ENCODE assay signal across 21 cellular contexts in the genomic region with DNA sequence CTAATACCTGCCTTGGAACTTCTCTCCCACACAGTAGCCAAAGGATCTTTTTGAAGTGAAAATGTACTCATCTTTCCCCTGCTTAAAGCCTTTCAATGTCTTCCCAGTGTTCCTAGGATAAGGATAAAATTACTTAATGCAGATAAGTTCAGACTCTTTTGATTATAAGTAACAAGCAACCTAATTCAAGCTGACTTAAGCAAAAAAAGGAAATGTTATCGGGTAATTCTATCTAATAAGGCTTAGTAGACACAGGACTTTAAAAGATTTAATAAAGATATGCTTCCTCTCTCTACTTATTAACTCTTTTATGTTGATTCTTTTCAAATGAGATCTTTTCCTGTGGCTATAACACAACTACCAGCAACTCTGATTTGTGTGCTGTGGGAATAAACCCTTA.
DNase-seq lines count a peak whose midpoint lies in the region; ATAC-seq, FAIRE-seq and TF ChIP-seq lines count a peak whose summit lies in the region.
"Had no signal": no experiment of that assay in that cellular context is flagged by ENCODE, and none has a peak within 500 bp of the region (broad histone marks: within the 10 kb centered on the region; RNA-seq: fewer than 3 reads in every experiment).

No MANE protein-coding gene starts in this region.

- POLR2A ChIA-PET in A549 (lab: Yijun Ruan, JAX) = no interaction called here
- POLR2A ChIA-PET in IMR-90 (lab: Charles Lee; ENCODE audit: unreplicated experiment) = no interaction called here
- POLR2A ChIA-PET in H1 (lab: Charles Lee; ENCODE audit: partially characterized antibody) = no interaction called here

- H2BK120ac ChIP-seq in IMR-90 (ENCODE audit: low read depth, low read length) (no peak overlapping the region), H1 (replicated peaks; ENCODE audit: low read depth, low read length) (no peak overlapping the region)

- DNase-seq in A549 (ENCODE audit: low read depth in 1 of 2, low spot score in 1 of 2) = no peak
- DNase-seq in IMR-90 = no peak
- no peak for DNase-seq in H1 (ENCODE audit: low read depth in 1 of 2, low spot score in 2 of 2)
- no peak for DNase-seq in NCI-H1694 (lab: John Stamatoyannopoulos, UW)
- DNase-seq in stimulated activated CD4-positive, alpha-beta T cell treated with anti-CD3 and anti-CD28 coated beads, Interleukin-1b, Interleukin-23, amount 100 ng/mL, for 48 hours = no peak
- DNase-seq: 8988T; AML-193; Caco-2; Calu3; CD4-positive, alpha-beta T cell; CD8-positive, alpha-beta T cell; DMS79 treated with DMSO at 0.1 percent for 48 hours; GF-D8 had no signal

- H3K27ac ChIP-seq in A549 (no peak overlapping the region), IMR-90 (ENCODE audit: insufficient read depth, low read length) (no peak overlapping the region), H1 (ENCODE audit: low read depth, low read length) (no peak overlapping the region)
- H3K27ac ChIP-seq: BLaER1 treated with 17β-estradiol and CSF1 and Interleukin-3, amounts not matched to agents 10 nM and 100 nM; C4-2B had no signal

- no peaks in the 10 kb centered on the region for H3K79me2 ChIP-seq in H1 (ENCODE audit: control insufficient read depth in 1 of 2, insufficient read depth in 2 of 2, low read length in 2 of 2)

- H4K91ac ChIP-seq in IMR-90 (ENCODE audit: insufficient read depth, low read depth, low read length) (no peak overlapping the region), H1 (replicated peaks; ENCODE audit: insufficient read length, low read length) (no peak overlapping the region)

- H3K23me2 ChIP-seq in H1 (ENCODE audit: low read depth, low read length) = no peaks in the 10 kb centered on the region

- no peak for TF ChIP-seq EP300 in A549 (IDR thresholded peaks at IDR 0.05)
- TF ChIP-seq EP300 in H1 (IDR thresholded peaks at IDR 0.05; ENCODE audit: borderline replicate concordance in 1 of 2, low read depth in 2 of 2, low read length in 2 of 2) = no peak

- H2BK15ac ChIP-seq in IMR-90 (ENCODE audit: low read depth, low read length) (no peak overlapping the region), H1 (ENCODE audit: low read length) (no peak overlapping the region)

- no peak overlapping the region for H2AK9ac ChIP-seq in IMR-90 (replicated peaks; ENCODE audit: low read depth, low read length, poor library complexity)

- H3K4me1 ChIP-seq in A549 (no peaks in the 10 kb centered on the region), IMR-90 (ENCODE audit: control insufficient read depth, insufficient read depth, low read length) (no peaks in the 10 kb centered on the region), H1 (replicated peaks in 1 of 4; ENCODE audit: control insufficient read depth in 3 of 4, insufficient read depth in 4 of 4, low read length in 3 of 4) (no peaks in the 10 kb centered on the region)
- H3K4me1 ChIP-seq: BLaER1 treated with 17β-estradiol and CSF1 and Interleukin-3, amounts not matched to agents 10 nM and 100 nM had no signal

- WGBS in A549 (ENCODE audit: missing lambda C conversion rate) = 2% methylated on average over 1 of the region's 1 CpG
- WGBS in IMR-90 (ENCODE audit: extremely low coverage in 2 of 2, insufficient read length in 1 of 2), 2 experiments = no CpG with 5 or more reads among the region's 1 CpG
- WGBS in H1 (ENCODE audit: extremely low coverage in 1 of 2, insufficient coverage in 1 of 2, insufficient read length in 1 of 2, insufficient replicate concordance in 2 of 2, low coverage in 1 of 2, low lambda C conversion rate in 2 of 2, missing lambda C conversion rate in 1 of 2), 2 experiments = 86% methylated on average over 1 of the region's 1 CpG; no CpG with 5 or more reads in 1 of the 2 experiments

- H3K36me3 ChIP-seq in IMR-90 (ENCODE audit: control insufficient read depth, insufficient read depth, low read length) = no peaks in the 10 kb centered on the region
- no peaks in the 10 kb centered on the region for H3K36me3 ChIP-seq in H1 (ENCODE audit: control insufficient read depth in 2 of 4, insufficient read depth in 4 of 4, low read length in 3 of 4)
- H3K36me3 ChIP-seq: BLaER1 treated with 17β-estradiol and CSF1 and Interleukin-3, amounts not matched to agents 10 nM and 100 nM had no signal

- H3K4me2 ChIP-seq in A549 (no peak overlapping the region), IMR-90 (ENCODE audit: low read depth, low read length) (no peak overlapping the region), H1 (ENCODE audit: insufficient read depth in 1 of 2, low read depth in 2 of 2, low read length in 2 of 2) (no peak overlapping the region)
- H3K4me2 ChIP-seq: BLaER1 treated with 17β-estradiol and CSF1 and Interleukin-3, amounts not matched to agents 10 nM and 100 nM had no signal

- H2BK12ac ChIP-seq in H1 (ENCODE audit: low read depth, low read length) = no peak overlapping the region

- H3K9me3 ChIP-seq in A549 (no peaks in the 10 kb centered on the region), IMR-90 (ENCODE audit: control insufficient read depth, insufficient read depth, low read length) (peaks cover 8% of the 10 kb centered on the region), H1 (ENCODE audit: insufficient read depth in 2 of 2, low read depth in 1 of 2, low read length in 1 of 2) (no peaks in the 10 kb centered on the region)
- H3K9me3 ChIP-seq: BLaER1 treated with 17β-estradiol and CSF1 and Interleukin-3, amounts not matched to agents 10 nM and 100 nM; Caco-2 had no signal

- no peak for TF ChIP-seq RAD21 in A549 (conservative IDR thresholded peaks at IDR 0.05 in 1 of 2, IDR thresholded peaks at IDR 0.05 in 1 of 2)
- no peak for TF ChIP-seq RAD21 in IMR-90 (IDR thresholded peaks at IDR 0.05; ENCODE audit: low read length)
- no peak for TF ChIP-seq RAD21 in H1 (IDR thresholded peaks at IDR 0.05 in 1 of 2, conservative IDR thresholded peaks at IDR 0.05 in 1 of 2; ENCODE audit: low read depth in 2 of 2, low read length in 2 of 2)

- H3K56ac ChIP-seq in IMR-90 (ENCODE audit: extremely low read depth, insufficient read depth, low read length) (no peak overlapping the region), H1 (replicated peaks; ENCODE audit: insufficient read length, low read depth, low read length) (no peak overlapping the region)

- H3K14ac ChIP-seq in IMR-90 (replicated peaks; ENCODE audit: low read depth, low read length) (no peak overlapping the region), H1 (ENCODE audit: insufficient read length) (no peak overlapping the region)

- intact Hi-C loops in IMR-90 (cut with micrococcal nuclease) = no loop called here

- H2BK20ac ChIP-seq in IMR-90 (ENCODE audit: low read depth, low read length) = no peak overlapping the region
- H2BK20ac ChIP-seq in H1 (ENCODE audit: low read length) = no peak overlapping the region

- no peaks in the 10 kb centered on the region for H3K9me1 ChIP-seq in IMR-90 (ENCODE audit: insufficient read depth, low read length)

- H4K8ac ChIP-seq in IMR-90 (ENCODE audit: low read depth in 2 of 2, low read length in 2 of 2) (no peak overlapping the region), H1 (ENCODE audit: extremely low read depth, insufficient read depth, low read length) (no peak overlapping the region)

- H2BK5ac ChIP-seq in IMR-90 (ENCODE audit: low read depth, low read length, poor library complexity, severe bottlenecking) = no peak overlapping the region
- no peak overlapping the region for H2BK5ac ChIP-seq in H1 (ENCODE audit: low read depth, low read length)

- no TSS peak for BruUV-seq in IMR-90 (replicated peaks; lab: Mats Ljungman, UMichigan)

- H2AK5ac ChIP-seq in IMR-90 (ENCODE audit: low read depth, low read length) (no peak overlapping the region), H1 (ENCODE audit: low read depth, low read length) (no peak overlapping the region)

- H3K4me3 ChIP-seq in A549 (no peak overlapping the region), IMR-90 (ENCODE audit: insufficient read depth, low read depth, low read length) (no peak overlapping the region), H1 (ENCODE audit: extremely low read depth in 1 of 4, insufficient read depth in 2 of 4, low read depth in 3 of 4, low read length in 4 of 4) (no peak overlapping the region)
- H3K4me3 ChIP-seq: BLaER1 treated with 17β-estradiol and CSF1 and Interleukin-3, amounts not matched to agents 10 nM and 100 nM had no signal

- TF ChIP-seq CTCF in A549 (IDR thresholded peaks at IDR 0.05) (no peak), IMR-90 (conservative IDR thresholded peaks at IDR 0.05; ENCODE audit: low read depth, low read length) (no peak), H1 (IDR thresholded peaks at IDR 0.05; ENCODE audit: control extremely low read depth in 1 of 3, insufficient read depth in 1 of 3, low read depth in 1 of 3, low read length in 3 of 3) (no peak)

- no peak for FAIRE-seq in A549 (lab: Jason Lieb, UNC)
- FAIRE-seq in H1 (lab: Jason Lieb, UNC) = no peak
- FAIRE-seq: A204.1, D721Med, G401.6, GM12891, GM19239 had no signal

- no peaks in the 10 kb centered on the region for H4K20me1 ChIP-seq in IMR-90 (ENCODE audit: insufficient read depth, low read length)
- H4K20me1 ChIP-seq in H1 (replicated peaks in 1 of 2; ENCODE audit: control insufficient read depth in 1 of 2, insufficient read depth in 2 of 2, low read length in 2 of 2) = no peaks in the 10 kb centered on the region
- H4K20me1 ChIP-seq: BLaER1 treated with 17β-estradiol and CSF1 and Interleukin-3, amounts not matched to agents 10 nM and 100 nM had no signal

- H3K27me3 ChIP-seq in IMR-90 (ENCODE audit: control insufficient read depth, insufficient read depth, low read length) (no peaks in the 10 kb centered on the region), H1 (replicated peaks in 1 of 4; ENCODE audit: control insufficient read depth in 3 of 4, extremely low read depth in 1 of 4, insufficient read depth in 3 of 4, low read length in 3 of 4) (no peaks in the 10 kb centered on the region)
- H3K27me3 ChIP-seq: BLaER1 treated with 17β-estradiol and CSF1 and Interleukin-3, amounts not matched to agents 10 nM and 100 nM had no signal

- TF ChIP-seq POLR2A in A549 (IDR thresholded peaks at IDR 0.05; ENCODE audit: low read length) = no peak
- no peak for TF ChIP-seq POLR2A in IMR-90 (IDR thresholded peaks at IDR 0.05; ENCODE audit: low read depth, low read length)
- TF ChIP-seq POLR2A in H1 (IDR thresholded peaks at IDR 0.05; ENCODE audit: control extremely low read depth in 1 of 2, low read depth in 2 of 2, low read length in 2 of 2) = no peak

- ATAC-seq in A549 = no peak
- ATAC-seq in IMR-90 (ENCODE audit: low read depth) = no peak
- no peak for ATAC-seq in HG03095 (IDR thresholded peaks at IDR 0.05; ENCODE audit: unreplicated experiment)
- ATAC-seq: CD8-positive, alpha-beta T cell had no signal

- H3K79me1 ChIP-seq in IMR-90 (ENCODE audit: low read depth in 1 of 2, low read length in 2 of 2) (no peaks in the 10 kb centered on the region), H1 (ENCODE audit: low read depth, low read length) (no peaks in the 10 kb centered on the region)

- CTCF ChIA-PET in A549 (lab: Yijun Ruan, JAX) (no interaction called here), IMR-90 (lab: Yijun Ruan, JAX) (no interaction called here), H1 (lab: Charles Lee; ENCODE audit: partially characterized antibody) (interaction anchor here (1.0 kb wide), 1 partner anchor 43 kb away, joined by 4 read pairs; no protein-coding TSS in a partner anchor)

- dilution Hi-C loops in IMR-90 (cut with HindIII; ENCODE audit: low sequenced_read_pairs, unreplicated experiment) = no loop called here

- in situ Hi-C loops in IMR-90 (cut with MboI; ENCODE audit: low sequenced_read_pairs) = no loop called here

- H3K4ac ChIP-seq in IMR-90 (ENCODE audit: low read depth, low read length) (no peak overlapping the region), H1 (replicated peaks; ENCODE audit: insufficient read length, low read depth, low read length) (no peak overlapping the region)

- H3K18ac ChIP-seq in IMR-90 (ENCODE audit: low read depth, low read length) = no peak overlapping the region
- no peak overlapping the region for H3K18ac ChIP-seq in H1 (ENCODE audit: extremely low read depth, low read length)

- no peak overlapping the region for H3K9ac ChIP-seq in IMR-90 (ENCODE audit: low read depth, low read length)
- H3K9ac ChIP-seq in H1 (replicated peaks in 1 of 4; ENCODE audit: extremely low read depth in 1 of 4, low read depth in 3 of 4, low read length in 3 of 4) = no peak overlapping the region
- H3K9ac ChIP-seq: BLaER1 treated with 17β-estradiol and CSF1 and Interleukin-3, amounts not matched to agents 10 nM and 100 nM had no signal

- no peak overlapping the region for H4K5ac ChIP-seq in IMR-90 (ENCODE audit: low read depth, low read length)
- H4K5ac ChIP-seq in H1 (ENCODE audit: insufficient read length, low read depth, low read length) = no peak overlapping the region

- H3K23ac ChIP-seq in IMR-90 (ENCODE audit: low read depth, low read length) = no peak overlapping the region
- H3K23ac ChIP-seq in H1 (ENCODE audit: insufficient read length) = no peak overlapping the region

- no peak overlapping the region for H2AFZ ChIP-seq in IMR-90 (replicated peaks; ENCODE audit: low read length, poor library complexity)
- peak overlapping the region; percentile 5; the same call in 1 of the 2 replicates for H2AFZ ChIP-seq in H1 (ENCODE audit: low read length)
